Comparison of ENCODE assay signal across 2 cellular contexts in genomic region chr17:73172252-73172651, GRCh38.
TF ChIP-seq lines count a peak whose summit lies in the region.

No MANE protein-coding gene starts in this region.

TF ChIP-seq in HCT116, 20 proteins besides CTCF, POLR2A, EP300 and RAD21 (continued from another document):
- no peak for TF ChIP-seq MAX (IDR thresholded peaks at IDR 0.05)
- no peak for TF ChIP-seq JUND (IDR thresholded peaks at IDR 0.05)
- no peak for TF ChIP-seq EZH2 (IDR thresholded peaks at IDR 0.05)
- TF ChIP-seq CBX3 (IDR thresholded peaks at IDR 0.05; ENCODE audit: low read depth): no peak

TF ChIP-seq in WTC11, 78 proteins besides CTCF, POLR2A, EP300 and RAD21 (continued from another document):
- TF ChIP-seq ZNF532 (CRISPR knock-in tag; IDR thresholded peaks at IDR 0.05; ENCODE audit: borderline replicate concordance) (no peak), ETV6 (CRISPR knock-in tag; IDR thresholded peaks at IDR 0.05) (no peak), ZNF416 (CRISPR knock-in tag; IDR thresholded peaks at IDR 0.05) (no peak), ZNF219 (CRISPR knock-in tag; IDR thresholded peaks at IDR 0.05; ENCODE audit: borderline replicate concordance) (no peak), ATF1 (CRISPR knock-in tag; IDR thresholded peaks at IDR 0.05) (no peak), ZNF396 (CRISPR knock-in tag; IDR thresholded peaks at IDR 0.05; ENCODE audit: borderline replicate concordance) (no peak), IRF2 (CRISPR knock-in tag; IDR thresholded peaks at IDR 0.05; ENCODE audit: borderline replicate concordance, low read depth) (no peak), TEAD1 (CRISPR knock-in tag; IDR thresholded peaks at IDR 0.05) (no peak), GTF2I (CRISPR knock-in tag; conservative IDR thresholded peaks at IDR 0.05) (no peak), MAX (CRISPR knock-in tag; IDR thresholded peaks at IDR 0.05) (no peak), ZBTB21 (CRISPR knock-in tag; IDR thresholded peaks at IDR 0.05; ENCODE audit: borderline replicate concordance) (no peak), ZNF671 (CRISPR knock-in tag; IDR thresholded peaks at IDR 0.05) (no peak), RORB (CRISPR knock-in tag; IDR thresholded peaks at IDR 0.05) (no peak), OVOL2 (CRISPR knock-in tag; IDR thresholded peaks at IDR 0.05; ENCODE audit: borderline replicate concordance) (no peak), NR3C1 (CRISPR knock-in tag; conservative IDR thresholded peaks at IDR 0.05; ENCODE audit: low read depth) (no peak)
- TF ChIP-seq, protein P1, sequence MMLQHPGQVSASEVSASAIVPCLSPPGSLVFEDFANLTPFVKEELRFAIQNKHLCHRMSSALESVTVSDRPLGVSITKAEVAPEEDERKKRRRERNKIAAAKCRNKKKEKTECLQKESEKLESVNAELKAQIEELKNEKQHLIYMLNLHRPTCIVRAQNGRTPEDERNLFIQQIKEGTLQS (CRISPR knock-in tag; conservative IDR thresholded peaks at IDR 0.05): no peak
